In the genomic region with DNA sequence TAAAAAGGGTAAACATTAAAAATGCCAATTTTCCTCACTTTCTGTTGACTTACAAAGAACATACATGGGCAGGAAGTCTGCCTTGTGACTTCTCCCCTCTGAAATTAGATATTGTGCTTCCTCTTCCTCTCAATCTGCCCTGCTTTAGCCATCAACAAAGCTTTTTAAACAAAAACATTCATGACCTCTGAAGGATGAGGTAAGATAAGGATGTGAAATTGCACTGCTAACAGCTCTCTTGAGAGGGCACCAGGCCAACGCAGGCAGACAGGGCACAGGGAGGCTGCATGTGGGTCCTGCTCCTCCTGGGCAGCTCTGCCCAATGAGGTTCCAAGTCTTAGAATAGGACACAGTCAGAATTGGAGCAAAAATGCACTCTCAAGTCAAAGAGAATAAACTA, we compare ENCODE assay signal across 8 cellular contexts.
A peak's percentile ranks its signal among the peaks of the same experiment; 100 is the strongest.
DNase-seq lines count a peak whose midpoint lies in the region; FAIRE-seq and TF ChIP-seq lines count a peak whose summit lies in the region.

No MANE protein-coding gene starts in this region.

- no peak for DNase-seq in GM12892 (ENCODE audit: insufficient read length)
- DNase-seq in Kasumi-1 (lab: John Stamatoyannopoulos, UW) = peak; percentile 55 to 68
- DNase-seq in activated T-helper 1 cell treated with anti-CD3 and anti-CD28 coated beads, Interleukin-12 subunit alpha, Interleukin-12 subunit beta, Interleukin-2, Interleukin-4 antibody, amounts not matched to agents 30 ng/mL and 10 ng/mL and 1 ng/mL, durations not matched to agents 14 hours and 24 hours and 36 hours (ENCODE audit: low spot score) = no peak
- DNase-seq in kidney tubule cell (ENCODE audit: low spot score) = peak; percentile 27
- DNase-seq in type B pancreatic cell (ENCODE audit: extremely low spot score, unreplicated experiment) = no peak
- no peak for DNase-seq in ACHN
- DNase-seq in RCC 7860 (ENCODE audit: low spot score) = no peak
- no peak for DNase-seq in cerebellum (ENCODE audit: low spot score)

- peaks cover 28% of the 10 kb centered on the region for H3K4me1 Mint-ChIP-seq in activated T-helper 1 cell treated with anti-CD3 and anti-CD28 coated beads, Interleukin-12 subunit alpha, Interleukin-12 subunit beta, Interleukin-2, Interleukin-4 antibody, amounts not matched to agents 30 ng/mL and 10 ng/mL and 1 ng/mL, durations not matched to agents 14 hours and 24 hours and 36 hours (ENCODE audit: low read depth)
- peaks cover 5% of the 10 kb centered on the region for H3K4me1 Mint-ChIP-seq in type B pancreatic cell (ENCODE audit: unreplicated experiment)

- intact Hi-C loops in activated T-helper 1 cell treated with anti-CD3 and anti-CD28 coated beads, Interleukin-12 subunit alpha, Interleukin-12 subunit beta, Interleukin-2, Interleukin-4 antibody, amounts not matched to agents 30 ng/mL and 10 ng/mL and 1 ng/mL, durations not matched to agents 14 hours and 24 hours and 36 hours (cut with micrococcal nuclease) = no loop called here

- H3K9me3 Mint-ChIP-seq in activated T-helper 1 cell treated with anti-CD3 and anti-CD28 coated beads, Interleukin-12 subunit alpha, Interleukin-12 subunit beta, Interleukin-2, Interleukin-4 antibody, amounts not matched to agents 30 ng/mL and 10 ng/mL and 1 ng/mL, durations not matched to agents 14 hours and 24 hours and 36 hours = no peaks in the 10 kb centered on the region
- no peaks in the 10 kb centered on the region for H3K9me3 Mint-ChIP-seq in type B pancreatic cell

- peak overlapping the region; percentile 81 for H3K27ac Mint-ChIP-seq in activated T-helper 1 cell treated with anti-CD3 and anti-CD28 coated beads, Interleukin-12 subunit alpha, Interleukin-12 subunit beta, Interleukin-2, Interleukin-4 antibody, amounts not matched to agents 30 ng/mL and 10 ng/mL and 1 ng/mL, durations not matched to agents 14 hours and 24 hours and 36 hours
- peak overlapping the region; percentile 16 for H3K27ac Mint-ChIP-seq in type B pancreatic cell

- no peak overlapping the region for H3K4me3 Mint-ChIP-seq in activated T-helper 1 cell treated with anti-CD3 and anti-CD28 coated beads, Interleukin-12 subunit alpha, Interleukin-12 subunit beta, Interleukin-2, Interleukin-4 antibody, amounts not matched to agents 30 ng/mL and 10 ng/mL and 1 ng/mL, durations not matched to agents 14 hours and 24 hours and 36 hours
- H3K4me3 Mint-ChIP-seq in type B pancreatic cell = no peak overlapping the region

- no peak for TF ChIP-seq CTCF in type B pancreatic cell (conservative IDR thresholded peaks at IDR 0.05)

- FAIRE-seq in GM12892 (lab: Jason Lieb, UNC) (peak; percentile 21), RCC 7860 (lab: Jason Lieb, UNC) (no peak)

- no peaks in the 10 kb centered on the region for H3K27me3 Mint-ChIP-seq in activated T-helper 1 cell treated with anti-CD3 and anti-CD28 coated beads, Interleukin-12 subunit alpha, Interleukin-12 subunit beta, Interleukin-2, Interleukin-4 antibody, amounts not matched to agents 30 ng/mL and 10 ng/mL and 1 ng/mL, durations not matched to agents 14 hours and 24 hours and 36 hours (ENCODE audit: insufficient read depth)
- H3K27me3 Mint-ChIP-seq in type B pancreatic cell = no peaks in the 10 kb centered on the region

- in situ Hi-C loops in ACHN (cut with HindIII; ENCODE audit: low pct_ligation_motif_present, low pct_unique_long_range_greater_than_20kb, low sequenced_read_pairs) = no loop called here

- TF ChIP-seq POLR2A in GM12892 (IDR thresholded peaks at IDR 0.05; ENCODE audit: low read depth, low read length) = no peak

- H3K36me3 Mint-ChIP-seq in activated T-helper 1 cell treated with anti-CD3 and anti-CD28 coated beads, Interleukin-12 subunit alpha, Interleukin-12 subunit beta, Interleukin-2, Interleukin-4 antibody, amounts not matched to agents 30 ng/mL and 10 ng/mL and 1 ng/mL, durations not matched to agents 14 hours and 24 hours and 36 hours (ENCODE audit: low read depth) = peaks cover 24% of the 10 kb centered on the region
- H3K36me3 Mint-ChIP-seq in type B pancreatic cell = peaks cover 20% of the 10 kb centered on the region

Comparison
In these comparisons a context has a peak if more than half of its experiments do, and no peak if none do; other contexts are left out.
1. DNase-seq: peak in Kasumi-1 (2 of 2) and kidney tubule cell (single experiment); none in GM12892 (single experiment), activated T-helper 1 cell treated with anti-CD3 and anti-CD28 coated beads, Interleukin-12 subunit alpha, Interleukin-12 subunit beta, Interleukin-2, Interleukin-4 antibody, amounts not matched to agents 30 ng/mL and 10 ng/mL and 1 ng/mL, durations not matched to agents 14 hours and 24 hours and 36 hours (single experiment), type B pancreatic cell (single experiment), ACHN (single experiment), RCC 7860 (single experiment) and cerebellum (single experiment).